Comparison of ENCODE assay signal across 17 cellular contexts in genomic region chr15:101004986-101005747, GRCh38.
DNase-seq lines count a peak whose midpoint lies in the region; ATAC-seq, FAIRE-seq and TF ChIP-seq lines count a peak whose summit lies in the region.
"Had no signal": no experiment of that assay in that cellular context is flagged by ENCODE, and none has a peak within 500 bp of the region (broad histone marks: within the 10 kb centered on the region; RNA-seq: fewer than 3 reads in every experiment).

No MANE protein-coding gene starts in this region.

- DNase-seq in CD14-positive monocyte (ENCODE audit: low spot score), result peak; percentile 5
- peak; percentile 31 for DNase-seq in coronary artery (ENCODE audit: low spot score)
- DNase-seq in small intestine, result peak; percentile 17
- DNase-seq in prostate gland (ENCODE audit: low spot score), result no peak
- DNase-seq: AML-193, DMS79 treated with DMSO at 0.1 percent for 48 hours, HFFc6, NCI-H1436, NCI-H1930, NCI-H69, Right ventricle myocardium superior had no signal

- peaks cover 9 to 15% (median 15%) of the 10 kb centered on the region in 3 donors for H3K27me3 Mint-ChIP-seq in CD14-positive monocyte (ENCODE audit: low read depth in 3 of 3)

- intact Hi-C loops in CD14-positive monocyte (cut with micrococcal nuclease), result loop anchor here (5.0 to 10.0 kb wide), 2 partner anchors 50 to 378 kb away; no protein-coding TSS in a partner anchor
- intact Hi-C loops in prostate gland (cut with DNase I), result loop anchor here (10.0 kb wide), 1 partner anchor 660 kb away; the partner anchor contains the start of gene ADAMTS17

- no peak for TF ChIP-seq POLR2A in prostate gland (IDR thresholded peaks at IDR 0.05)

- TF ChIP-seq CTCF in CD14-positive monocyte (IDR thresholded peaks at IDR 0.05) (no peak), HEK293 (tag by site-specific recombination; IDR thresholded peaks at IDR 0.05) (no peak), coronary artery (IDR thresholded peaks at IDR 0.05) (no peak), prostate gland (IDR thresholded peaks at IDR 0.05) (no peak)

- H3K27ac Mint-ChIP-seq in CD14-positive monocyte, result no peak overlapping the region
- H3K27ac Mint-ChIP-seq: HFFc6 had no signal

- POLR2A ChIA-PET in HEK293 (lab: Yijun Ruan, JAX), result no interaction called here

- H3K27me3 ChIP-seq in small intestine (ENCODE audit: control insufficient read depth in 2 of 2, insufficient read depth in 2 of 2, low read length in 2 of 2), result no peaks in the 10 kb centered on the region
- no peaks in the 10 kb centered on the region for H3K27me3 ChIP-seq in prostate gland (replicated peaks; ENCODE audit: insufficient read depth)

- peaks cover 30% of the 10 kb centered on the region for H3K4me1 Mint-ChIP-seq in CD14-positive monocyte

- no peak overlapping the region for H3K4me3 ChIP-seq in HEK293 (ENCODE audit: low read depth, low read length)
- H3K4me3 ChIP-seq in coronary artery, result no peak overlapping the region
- H3K4me3 ChIP-seq in small intestine (ENCODE audit: low read depth in 1 of 2, low read length in 2 of 2), result no peak overlapping the region
- H3K4me3 ChIP-seq in prostate gland, result no peak overlapping the region

- peaks cover 5% of the 10 kb centered on the region; the same call in 1 of the 2 replicates for H3K4me1 ChIP-seq in HEK293 (ENCODE audit: control insufficient read depth, insufficient read depth, low read length)
- H3K4me1 ChIP-seq in small intestine (ENCODE audit: control insufficient read depth in 2 of 2, insufficient read depth in 1 of 2, low read depth in 1 of 2, low read length in 1 of 2), result no peaks in the 10 kb centered on the region
- peaks cover 3% of the 10 kb centered on the region for H3K4me1 ChIP-seq in prostate gland (replicated peaks)

- no peak for FAIRE-seq in small intestine (lab: Jason Lieb, UNC)
- FAIRE-seq: RCC 7860 had no signal

- 93 to 97% (median 94%) methylated on average over 10 of the region's 10 CpGs for WGBS in small intestine, 3 donors
- 96% methylated on average over 10 of the region's 10 CpGs for WGBS in prostate gland

- peaks cover 53 to 63% of the 10 kb centered on the region in 2 donors for H3K36me3 Mint-ChIP-seq in CD14-positive monocyte

- no peak overlapping the region for H3K4me3 Mint-ChIP-seq in CD14-positive monocyte
- H3K4me3 Mint-ChIP-seq: HFFc6 had no signal

- ATAC-seq in HG02610 (IDR thresholded peaks at IDR 0.05; ENCODE audit: unreplicated experiment) (no peak), HG03139 (IDR thresholded peaks at IDR 0.05; ENCODE audit: unreplicated experiment) (no peak)

- H3K27ac ChIP-seq in HEK293 (ENCODE audit: extremely low read depth, low read depth, low read length) (no peak overlapping the region), coronary artery (no peak overlapping the region), small intestine (ENCODE audit: low read depth in 1 of 2, low read length in 1 of 2) (no peak overlapping the region), prostate gland (no peak overlapping the region)
- H3K27ac ChIP-seq: C4-2B, KMS-11 had no signal

- H3K9me3 ChIP-seq in HEK293 (ENCODE audit: control insufficient read depth, insufficient read depth, low read depth, low read length), result no peaks in the 10 kb centered on the region
- H3K9me3 ChIP-seq in small intestine (ENCODE audit: control insufficient read depth, low read depth), result no peaks in the 10 kb centered on the region
- no peaks in the 10 kb centered on the region for H3K9me3 ChIP-seq in prostate gland

- H3K9me3 Mint-ChIP-seq in CD14-positive monocyte, result peaks cover 0 to 14% (median 8%) of the 10 kb centered on the region in 7 donors

- H3K36me3 ChIP-seq in HEK293 (ENCODE audit: control insufficient read depth in 2 of 2, insufficient read depth in 1 of 2, low read length in 2 of 2), result no peaks in the 10 kb centered on the region
- H3K36me3 ChIP-seq in small intestine (ENCODE audit: control insufficient read depth in 2 of 2, insufficient read depth in 2 of 2, low read length in 2 of 2), result no peaks in the 10 kb centered on the region
- no peaks in the 10 kb centered on the region for H3K36me3 ChIP-seq in prostate gland

- CTCF ChIA-PET in HEK293 (lab: Yijun Ruan, JAX), result interaction anchor here (0.7 to 7.9 kb wide), 6 partner anchors 8 to 655 kb away, joined by 3 to 159 read pairs (median 4); partner anchors contain the start of gene LRRK1

TF ChIP-seq in HEK293, 187 proteins besides CTCF, POLR2A, EP300 and RAD21:
- TF ChIP-seq ZNF561 (tag by site-specific recombination; IDR thresholded peaks at IDR 0.05; ENCODE audit: borderline replicate concordance), result no peak
- TF ChIP-seq ZBTB8A (tag by site-specific recombination; IDR thresholded peaks at IDR 0.05), result peak; percentile 63
- TF ChIP-seq ZSCAN4 (tag by site-specific recombination; IDR thresholded peaks at IDR 0.05), result no peak
- TF ChIP-seq ZNF510 (tag by site-specific recombination; IDR thresholded peaks at IDR 0.05; ENCODE audit: insufficient replicate concordance), result no peak
- TF ChIP-seq SETDB1 (IDR thresholded peaks at IDR 0.05; ENCODE audit: insufficient read length, low read length), result peak; percentile 87
- no peak for TF ChIP-seq BCL11B (tag by site-specific recombination; IDR thresholded peaks at IDR 0.05; ENCODE audit: low read depth)
- TF ChIP-seq TCF7L2 (IDR thresholded peaks at IDR 0.05; ENCODE audit: borderline replicate concordance, low read depth, low read length), result no peak
- TF ChIP-seq ZNF76 (tag by site-specific recombination; IDR thresholded peaks at IDR 0.05; ENCODE audit: borderline replicate concordance, low read depth), result no peak
TF ChIP-seq in HEK293: peak in this region for 2.
